ENCODE assay signal across 9 cellular contexts in genomic region chr12:2284321-2284813, GRCh38.
DNase-seq lines count a peak whose midpoint lies in the region; ATAC-seq lines count a peak whose summit lies in the region.
"Had no signal": no experiment of that assay in that cellular context is flagged by ENCODE, and none has a peak within 500 bp of the region (broad histone marks: within the 10 kb centered on the region; RNA-seq: fewer than 3 reads in every experiment).

No MANE protein-coding gene starts in this region.

- intact Hi-C loops in posterior vena cava (cut with DNase I) = loop anchor here in 1 of 2 donors (10.0 kb wide), 1 partner anchor 480 kb away; no protein-coding TSS in a partner anchor

- no peak overlapping the region for H3K27ac Mint-ChIP-seq in T-helper 17 cell
- H3K27ac Mint-ChIP-seq: stimulated activated naive CD8-positive, alpha-beta T cell treated with anti-CD3 and anti-CD28 coated beads, Interleukin-15, amount 100 ng/mL, for 72 hours had no signal

- peaks cover 64% of the 10 kb centered on the region for H3K27me3 Mint-ChIP-seq in T-helper 17 cell

- no peaks in the 10 kb centered on the region for H3K9me3 ChIP-seq in T-helper 17 cell (ENCODE audit: control insufficient read depth, low read length, poor library complexity, severe bottlenecking)

- DNase-seq in ELR (ENCODE audit: low read depth) (peak; percentile 60), NCI-H69 (lab: John Stamatoyannopoulos, UW) (peak; percentile 96), fibroblast of gingiva (ENCODE audit: low read depth) (peak; percentile 92), posterior vena cava (ENCODE audit: low spot score) (peak; percentile 67), kidney tubule cell (ENCODE audit: low spot score) (no peak), DMS 273 (lab: John Stamatoyannopoulos, UW; ENCODE audit: unreplicated experiment) (no peak), T-helper 17 cell (no peak)
- DNase-seq in activated effector memory CD4-positive, alpha-beta T cell treated with anti-CD3 and anti-CD28 coated beads, Interleukin-2, amount 50 U/mL, for 16 hours = no peak

- H3K36me3 Mint-ChIP-seq in T-helper 17 cell (ENCODE audit: low read depth) = no peaks in the 10 kb centered on the region

- ATAC-seq in T-helper 17 cell = no peak

- H3K4me1 Mint-ChIP-seq in T-helper 17 cell = no peaks in the 10 kb centered on the region

- H3K4me3 Mint-ChIP-seq in T-helper 17 cell = no peak overlapping the region
- H3K4me3 Mint-ChIP-seq: stimulated activated naive CD8-positive, alpha-beta T cell treated with anti-CD3 and anti-CD28 coated beads, Interleukin-15, amount 100 ng/mL, for 72 hours had no signal

Comparison
In these comparisons a context has a peak if more than half of its experiments do, and no peak if none do; other contexts are left out.
1. DNase-seq: peak in ELR (single experiment), NCI-H69 (single experiment), fibroblast of gingiva (single experiment) and posterior vena cava (single experiment); none in kidney tubule cell (single experiment), DMS 273 (single experiment), activated effector memory CD4-positive, alpha-beta T cell treated with anti-CD3 and anti-CD28 coated beads, Interleukin-2, amount 50 U/mL, for 16 hours (single experiment) and T-helper 17 cell (0 of 3).